Comparison of ENCODE assay signal across 31 cellular contexts in the genomic region with DNA sequence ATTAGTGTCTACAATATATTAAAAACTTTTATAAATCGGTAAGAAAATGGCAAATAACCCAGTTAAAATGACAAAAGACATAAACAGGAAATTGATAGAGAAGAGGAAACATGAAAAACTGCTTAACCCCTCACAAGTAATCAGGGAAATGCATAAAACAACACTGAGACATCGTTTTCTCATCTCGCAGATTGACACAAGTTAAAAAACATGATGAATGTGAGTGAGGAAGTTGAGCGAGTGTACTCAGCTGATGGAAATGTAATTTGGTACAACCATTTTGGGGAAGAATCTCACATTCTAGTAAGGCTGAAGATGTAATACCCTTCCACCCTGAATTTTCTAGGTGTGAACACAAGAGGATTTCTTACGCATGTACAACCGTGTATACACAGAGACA.
"Had no signal": no experiment of that assay in that cellular context is flagged by ENCODE, and none has a peak within 500 bp of the region (broad histone marks: within the 10 kb centered on the region; RNA-seq: fewer than 3 reads in every experiment).

No MANE protein-coding gene starts in this region.

- H3K27ac Mint-ChIP-seq: immature natural killer cell; mesothelial cell of epicardium; naive B cell; natural killer cell; nephron progenitor cell; neural progenitor cell; stimulated activated effector memory CD8-positive, alpha-beta T cell treated with anti-CD3 and anti-CD28 coated beads, Interleukin-12 subunit alpha, Interleukin-12 subunit beta, amount 100 ng/mL, for 72 hours had no signal

- H3K9me3 Mint-ChIP-seq: immature natural killer cell; mesothelial cell of epicardium; natural killer cell; nephron progenitor cell; neural progenitor cell; stimulated activated effector memory CD8-positive, alpha-beta T cell treated with anti-CD3 and anti-CD28 coated beads, Interleukin-12 subunit alpha, Interleukin-12 subunit beta, amount 100 ng/mL, for 72 hours had no signal

- H3K4me1 ChIP-seq: left lung, lower lobe of right lung, neural progenitor cell, pancreas, prostate gland, stomach, testis, thyroid gland, transverse colon, upper lobe of left lung, vagina had no signal

- H2AFZ ChIP-seq: neural progenitor cell had no signal

- H3K27ac ChIP-seq: left lung, lower lobe of right lung, neural progenitor cell, neutrophil, pancreas, prostate gland, skin epidermis, stomach, testis, thyroid gland, transverse colon, upper lobe of left lung, vagina had no signal

- H3K4me3 Mint-ChIP-seq: immature natural killer cell; mesothelial cell of epicardium; naive B cell; natural killer cell; nephron progenitor cell; neural progenitor cell; stimulated activated effector memory CD8-positive, alpha-beta T cell treated with anti-CD3 and anti-CD28 coated beads, Interleukin-12 subunit alpha, Interleukin-12 subunit beta, amount 100 ng/mL, for 72 hours had no signal

- H3K9ac ChIP-seq: neural progenitor cell had no signal

- H3K4me2 ChIP-seq: neural progenitor cell had no signal

- H3K36me3 Mint-ChIP-seq: immature natural killer cell; mesothelial cell of epicardium; naive B cell; natural killer cell; neural progenitor cell; stimulated activated effector memory CD8-positive, alpha-beta T cell treated with anti-CD3 and anti-CD28 coated beads, Interleukin-12 subunit alpha, Interleukin-12 subunit beta, amount 100 ng/mL, for 72 hours had no signal

- DNase-seq: immature natural killer cell; kidney; left colon; left lung; lower lobe of right lung; mammary epithelial cell; mesendoderm; naive B cell; natural killer cell; nephron progenitor cell; occipital lobe; pancreas; right cardiac atrium; stimulated activated CD4-positive, alpha-beta T cell treated with anti-CD3 and anti-CD28 coated beads, Interleukin-12 subunit alpha, Interleukin-12 subunit beta, amount 100 ng/mL, for 4 hours; stimulated activated CD4-positive, alpha-beta T cell treated with anti-CD3 and anti-CD28 coated beads, Interleukin-15, amount 100 ng/mL, for 24 hours; stimulated activated CD4-positive, alpha-beta T cell treated with anti-CD3 and anti-CD28 coated beads, Interleukin-2, amount 100 ng/mL, for 24 hours; stimulated activated CD4-positive, alpha-beta T cell treated with anti-CD3 and anti-CD28 coated beads, Interleukin-4, amount 100 ng/mL, for 1 hour; stimulated activated naive CD4-positive, alpha-beta T cell; stomach; thyroid gland; transverse colon; upper lobe of left lung had no signal

- H3K36me3 ChIP-seq: left lung, lower lobe of right lung, neural progenitor cell, neutrophil, pancreas, prostate gland, stomach, thyroid gland, transverse colon, upper lobe of left lung, vagina had no signal

- H3K9me3 ChIP-seq: left lung, lower lobe of right lung, neutrophil, pancreas, prostate gland, stomach, testis, thyroid gland, transverse colon, upper lobe of left lung, vagina had no signal

- H3K27me3 ChIP-seq: left lung, neural progenitor cell, neutrophil, pancreas, stomach, testis, thyroid gland, transverse colon, upper lobe of left lung, vagina had no signal

- FAIRE-seq: islet of Langerhans, pancreas had no signal

- H3K4me1 Mint-ChIP-seq: immature natural killer cell; mesothelial cell of epicardium; naive B cell; natural killer cell; nephron progenitor cell; neural progenitor cell; stimulated activated effector memory CD8-positive, alpha-beta T cell treated with anti-CD3 and anti-CD28 coated beads, Interleukin-12 subunit alpha, Interleukin-12 subunit beta, amount 100 ng/mL, for 72 hours had no signal

- H3K4me3 ChIP-seq: left lung, lower lobe of right lung, neural progenitor cell, pancreas, prostate gland, skin epidermis, stomach, testis, thyroid gland, transverse colon, upper lobe of left lung, vagina had no signal
